18 cellular contexts compared by ENCODE assay signal in genomic region chr17:59716427-59716826, GRCh38. TPM values are rescaled to one million over a fixed set of nuclear protein-coding genes. Genes with fewer than 3 reads are reported as not detected.
DNase-seq lines count a peak whose midpoint lies in the region; ATAC-seq and TF ChIP-seq lines count a peak whose summit lies in the region.
"Had no signal": no experiment of that assay in that cellular context is flagged by ENCODE, and none has a peak within 500 bp of the region (broad histone marks: within the 10 kb centered on the region; RNA-seq: fewer than 3 reads in every experiment).

No MANE protein-coding gene starts in this region.

- no peak for TF ChIP-seq CTCF in cardiac muscle cell (IDR thresholded peaks at IDR 0.05; ENCODE audit: low read depth, low read length)
- TF ChIP-seq CTCF in adrenal gland (IDR thresholded peaks at IDR 0.05), result no peak
- TF ChIP-seq CTCF in nephron (IDR thresholded peaks at IDR 0.05; ENCODE audit: unreplicated experiment in 3 of 3), result no peak
- TF ChIP-seq CTCF in smooth muscle cell (IDR thresholded peaks at IDR 0.05; ENCODE audit: borderline replicate concordance, insufficient read depth, poor library complexity, severe bottlenecking), result no peak

- TF ChIP-seq POLR2A in adrenal gland (IDR thresholded peaks at IDR 0.05), result no peak

- H3K27me3 Mint-ChIP-seq in nephron (ENCODE audit: low read depth), result no peaks in the 10 kb centered on the region

- no peak overlapping the region for H2AFZ ChIP-seq in smooth muscle cell (ENCODE audit: low read depth)

- H3K9ac ChIP-seq in smooth muscle cell (ENCODE audit: low read depth), result no peak overlapping the region
- H3K9ac ChIP-seq: KMS-11 had no signal

- H3K4me1 Mint-ChIP-seq in nephron, result peaks cover 7% of the 10 kb centered on the region

- peaks cover 95% of the 10 kb centered on the region for H4K20me1 ChIP-seq in smooth muscle cell (ENCODE audit: low read depth)

- H3K9me3 Mint-ChIP-seq in nephron, result no peaks in the 10 kb centered on the region

- peaks cover 100% of the 10 kb centered on the region for H3K79me2 ChIP-seq in smooth muscle cell (ENCODE audit: low read depth)

- H3K27me3 ChIP-seq in cardiac muscle cell (no peaks in the 10 kb centered on the region), adrenal gland (no peaks in the 10 kb centered on the region), smooth muscle cell (ENCODE audit: low read depth) (no peaks in the 10 kb centered on the region)
- H3K27me3 ChIP-seq: BE2C had no signal

- no peak overlapping the region for H3K4me3 Mint-ChIP-seq in nephron

- H3K27ac Mint-ChIP-seq in nephron, result peak overlapping the region in 2 of 3 experiments; percentile 32 to 37

- H3K4me1 ChIP-seq in cardiac muscle cell (ENCODE audit: low read depth), result no peaks in the 10 kb centered on the region
- H3K4me1 ChIP-seq in adrenal gland (replicated peaks in 1 of 2), result peaks cover 31 to 54% of the 10 kb centered on the region in 2 donors
- no peaks in the 10 kb centered on the region for H3K4me1 ChIP-seq in smooth muscle cell (ENCODE audit: low read depth)
- H3K4me1 ChIP-seq: BE2C had no signal

- no peaks in the 10 kb centered on the region for H3K9me3 ChIP-seq in cardiac muscle cell (ENCODE audit: low read depth)
- no peaks in the 10 kb centered on the region for H3K9me3 ChIP-seq in adrenal gland (replicated peaks in 1 of 3)
- no peaks in the 10 kb centered on the region for H3K9me3 ChIP-seq in smooth muscle cell (replicated peaks; ENCODE audit: low read depth)
- H3K9me3 ChIP-seq: A549, BE2C had no signal

- H3K36me3 Mint-ChIP-seq in nephron (ENCODE audit: low read depth), result peaks cover 4% of the 10 kb centered on the region

- no peak overlapping the region for H3K4me3 ChIP-seq in cardiac muscle cell
- H3K4me3 ChIP-seq in adrenal gland, result no peak overlapping the region
- H3K4me3 ChIP-seq in smooth muscle cell, result no peak overlapping the region
- H3K4me3 ChIP-seq: A549 had no signal

- peak overlapping the region; percentile 33 for H3K27ac ChIP-seq in cardiac muscle cell
- peak overlapping the region in 3 of 5 donors; percentile 21 to 70 (median 49) for H3K27ac ChIP-seq in adrenal gland
- H3K27ac ChIP-seq in smooth muscle cell (ENCODE audit: low read depth), result peak overlapping the region; percentile 6
- H3K27ac ChIP-seq: A549, KMS-11 had no signal

- 78 to 88% (median 81%) methylated on average over 2 of the region's 2 CpGs for WGBS in adrenal gland, 4 donors
- 92% methylated on average over 2 of the region's 2 CpGs for WGBS in smooth muscle cell (ENCODE audit: low lambda C conversion rate)

- intact Hi-C loops in Right ventricle myocardium inferior (cut with DNase I), result no loop called here
- intact Hi-C loops in adrenal gland (cut with DNase I), result no loop called here

- H3F3A ChIP-seq in smooth muscle cell (ENCODE audit: low read depth), result peaks cover 3% of the 10 kb centered on the region

- ATAC-seq in Right ventricle myocardium inferior, result no peak
- ATAC-seq: A549 had no signal

- H3K36me3 ChIP-seq in cardiac muscle cell (no peaks in the 10 kb centered on the region), adrenal gland (replicated peaks in 1 of 2) (no peaks in the 10 kb centered on the region), smooth muscle cell (ENCODE audit: low read depth) (no peaks in the 10 kb centered on the region)
- H3K36me3 ChIP-seq: BE2C had no signal

- H3K4me2 ChIP-seq in smooth muscle cell, result no peak overlapping the region
- H3K4me2 ChIP-seq: A549, KMS-11 had no signal

- DNase-seq in cardiac muscle cell (ENCODE audit: low read depth in 1 of 2, low spot score in 1 of 2) (no peak), Right ventricle myocardium inferior (ENCODE audit: missing footprints) (no peak), adrenal gland (no peak), smooth muscle cell (lab: John Stamatoyannopoulos, UW; ENCODE audit: unreplicated experiment) (no peak), SIG-M5 (lab: John Stamatoyannopoulos, UW) (no peak), SW 1271 (lab: John Stamatoyannopoulos, UW) (no peak)
- no peak for DNase-seq in activated CD8-positive, alpha-beta memory T cell treated with anti-CD3 and anti-CD28 coated beads, Interleukin-2, amount 50 U/mL, for 4 hours
- DNase-seq: BE2C, DMS53, GDM1, IMR-90, MV-4-11, NCI-H1105 treated with DMSO at 0.1 percent for 48 hours, NCI-H2029 treated with DMSO at 0.1 percent for 48 hours, NCI-H524 treated with DMSO at 0.1 percent for 48 hours had no signal

RNA-seq across cellular contexts. Expression of gene VMP1, which starts 9.0 kb away (rescaled TPM):
- 73.9 and 91.3 TPM in 2 replicates for total RNA-seq in cardiac muscle cell
- 62.6 and 65.0 TPM in 2 replicates for polyA plus RNA-seq in cardiac muscle cell
- total RNA-seq in Right ventricle myocardium inferior, result 50.6 TPM
- 100 to 1,000 TPM in 7 of 8 donors, 10 to 100 TPM in 1; 52.4 to 335 (median 184) TPM for total RNA-seq in adrenal gland
- 100 to 1,000 TPM; 118 to 137 (median 123) TPM for polyA plus RNA-seq in adrenal gland
- 514 and 545 TPM in 2 replicates for total RNA-seq in smooth muscle cell
- 102 and 116 TPM in 2 replicates for polyA plus RNA-seq in smooth muscle cell

RNA-seq across cellular contexts. Expression of gene PTRH2, which starts 9.2 kb away (rescaled TPM):
- total RNA-seq in cardiac muscle cell (9.3 and 12.0 TPM in 2 replicates), Right ventricle myocardium inferior (10.2 TPM), adrenal gland (10 to 100 TPM; 17.9 to 61.7 (median 26.2) TPM), smooth muscle cell (11.4 and 28.2 TPM in 2 replicates)
- polyA plus RNA-seq in cardiac muscle cell (17.7 and 22.9 TPM in 2 replicates), adrenal gland (10 to 100 TPM; 30.8 to 96.7 (median 68.5) TPM), smooth muscle cell (26.2 and 27.5 TPM in 2 replicates)
